12 cellular contexts compared by ENCODE assay signal in the genomic region with DNA sequence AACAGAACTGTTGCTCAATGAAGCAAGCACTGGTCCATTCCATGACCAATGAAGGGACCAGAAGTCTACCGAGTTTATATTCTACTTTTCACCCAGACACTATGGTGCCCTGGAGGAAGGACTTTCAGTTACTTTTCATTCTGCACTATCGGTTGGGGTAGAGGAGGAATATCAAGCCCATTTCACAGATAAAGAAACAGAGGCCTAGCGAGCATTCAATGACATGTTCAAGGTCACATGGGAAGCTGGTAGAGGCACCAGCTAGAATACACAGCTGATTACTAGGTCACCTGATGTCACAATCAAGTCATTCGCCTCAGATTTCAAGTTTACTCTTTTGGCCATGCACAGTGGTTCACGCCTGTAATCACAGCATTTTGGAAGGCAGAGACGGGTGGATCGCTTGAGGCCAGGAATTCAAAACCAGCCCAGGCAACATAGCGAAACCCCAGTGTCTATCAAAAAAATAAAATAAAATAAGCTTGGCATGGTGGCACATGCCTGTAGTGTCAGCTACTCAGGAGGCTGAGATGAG. TPM values are rescaled to one million over a fixed set of nuclear protein-coding genes. Genes with fewer than 3 reads are reported as not detected.
"Had no signal": no experiment of that assay in that cellular context is flagged by ENCODE, and none has a peak within 500 bp of the region (broad histone marks: within the 10 kb centered on the region; RNA-seq: fewer than 3 reads in every experiment).

No MANE protein-coding gene starts in this region.

- DNase-seq: activated effector memory CD4-positive, alpha-beta T cell treated with Interleukin-2 at 50 U/mL for 16 hours; central memory CD4-positive, alpha-beta T cell; cortex of kidney; erythroblast; naive B cell; pancreas; SHP77 treated with DMSO at 0.1 percent for 48 hours; small intestine; upper lobe of left lung had no signal

- H3K9me3 ChIP-seq: pancreas, suprapubic skin, upper lobe of left lung had no signal

- FAIRE-seq: pancreas, small intestine had no signal

- H3K27me3 Mint-ChIP-seq: naive B cell had no signal

- H3K4me3 ChIP-seq: lung, pancreas, suprapubic skin, upper lobe of left lung had no signal

- ATAC-seq: pancreas had no signal

- H3K9me3 Mint-ChIP-seq: T-helper 1 cell treated with Interleukin-12 subunit alpha and Interleukin-12 subunit beta and Interleukin-4 antibody, amounts not matched to agents 30 μg/mL and 1 μg/mL, for 36 hours had no signal

- H3K36me3 ChIP-seq: pancreas had no signal

- H3K27me3 ChIP-seq: pancreas, suprapubic skin, upper lobe of left lung had no signal

- H3K4me3 Mint-ChIP-seq: naive B cell; T-helper 1 cell treated with Interleukin-12 subunit alpha and Interleukin-12 subunit beta and Interleukin-4 antibody, amounts not matched to agents 30 μg/mL and 1 μg/mL, for 36 hours had no signal

RNA-seq across cellular contexts. Expression of a gene that starts 17.6 kb away (rescaled TPM):
- total RNA-seq: pancreas had no signal

RNA-seq across cellular contexts. Expression of a gene that starts 27.1 kb away (rescaled TPM):
- total RNA-seq: pancreas, suprapubic skin, upper lobe of left lung had no signal
- polyA plus RNA-seq: pancreas, small intestine had no signal
